In genomic region chr17:8397636-8398035, GRCh38 we compare ENCODE assay signal across 28 cellular contexts. TPM values are rescaled to one million over a fixed set of nuclear protein-coding genes. Genes with fewer than 3 reads are reported as not detected.
A peak's percentile ranks its signal among the peaks of the same experiment; 100 is the strongest.
DNase-seq lines count a peak whose midpoint lies in the region; FAIRE-seq and TF ChIP-seq lines count a peak whose summit lies in the region.
"Had no signal": no experiment of that assay in that cellular context is flagged by ENCODE, and none has a peak within 500 bp of the region (broad histone marks: within the 10 kb centered on the region; RNA-seq: fewer than 3 reads in every experiment).

Gene RNF222, minus strand, starts transcription at chr17:8397827. Its CDS starts 4,366 bp downstream, at chr17:8393461.

- no peak within 1 kb of the TSS for H3K14ac ChIP-seq in H1 (ENCODE audit: insufficient read length)

- POLR2A ChIA-PET in H1 (lab: Charles Lee; ENCODE audit: partially characterized antibody), result interaction anchor here (0.8 to 2.5 kb wide), 4 partner anchors 9 to 21 kb away, joined by 3 to 14 read pairs (median 4); partner anchors contain the start of genes KRABD2 and RPL26

- H3K9me3 ChIP-seq in H1 (ENCODE audit: insufficient read depth in 2 of 2, low read depth in 1 of 2, low read length in 1 of 2) (no peaks in the 10 kb centered on the region), testis (no peaks in the 10 kb centered on the region)
- H3K9me3 ChIP-seq: ascending aorta; BLaER1 treated with 17β-estradiol and CSF1 and Interleukin-3, amounts not matched to agents 10 nM and 100 nM had no signal

- H3K27ac ChIP-seq in H1 (ENCODE audit: low read depth, low read length) (no peak within 1 kb of the TSS), testis (no peak within 1 kb of the TSS)
- H3K27ac ChIP-seq: ascending aorta; BLaER1 treated with 17β-estradiol and CSF1 and Interleukin-3, amounts not matched to agents 10 nM and 100 nM; dorsolateral prefrontal cortex; HL-60 had no signal

- no peaks in the 10 kb centered on the region for H3K79me2 ChIP-seq in H1 (ENCODE audit: control insufficient read depth in 1 of 2, insufficient read depth in 2 of 2, low read length in 2 of 2)

- no peak within 1 kb of the TSS for H4K91ac ChIP-seq in H1 (replicated peaks; ENCODE audit: insufficient read length, low read length)

- FAIRE-seq in H1 (lab: Jason Lieb, UNC), result no peak
- FAIRE-seq: endothelial cell of umbilical vein, small intestine, urothelium cell line had no signal

- intact Hi-C loops in testis (cut with DNase I; ENCODE audit: low total_unique reads), result no loop called here

- 0 out of 2 replicates have a peak within 1 kb of the TSS, but pooled peaks have one; percentile 17 for H2BK12ac ChIP-seq in H1 (ENCODE audit: low read depth, low read length)

- H3K23ac ChIP-seq in H1 (ENCODE audit: insufficient read length), result no peak within 1 kb of the TSS

- TF ChIP-seq RAD21 in H1 (IDR thresholded peaks at IDR 0.05 in 1 of 2, conservative IDR thresholded peaks at IDR 0.05 in 1 of 2; ENCODE audit: low read depth in 2 of 2, low read length in 2 of 2), result no peak

- no peak within 1 kb of the TSS for H3K9ac ChIP-seq in H1 (replicated peaks in 1 of 4; ENCODE audit: extremely low read depth in 1 of 4, low read depth in 3 of 4, low read length in 3 of 4)
- H3K9ac ChIP-seq: BLaER1 treated with 17β-estradiol and CSF1 and Interleukin-3, amounts not matched to agents 10 nM and 100 nM had no signal

- TF ChIP-seq POLR2A in H1 (IDR thresholded peaks at IDR 0.05; ENCODE audit: control extremely low read depth in 1 of 2, low read depth in 2 of 2, low read length in 2 of 2) (no peak), testis (IDR thresholded peaks at IDR 0.05) (no peak)

- CTCF ChIA-PET in H1 (lab: Charles Lee; ENCODE audit: partially characterized antibody), result interaction anchor here (0.6 to 0.9 kb wide), 3 partner anchors 13 to 106 kb away, joined by 3 to 4 read pairs (median 3); no protein-coding TSS in a partner anchor

- H3K4ac ChIP-seq in H1 (replicated peaks; ENCODE audit: insufficient read length, low read depth, low read length), result no peak within 1 kb of the TSS

- H2AK5ac ChIP-seq in H1 (ENCODE audit: low read depth, low read length), result no peak within 1 kb of the TSS

- no peaks in the 10 kb centered on the region; the same call in 1 of the 2 replicates for H3K23me2 ChIP-seq in H1 (ENCODE audit: low read depth, low read length)

- H4K20me1 ChIP-seq in H1 (replicated peaks in 1 of 2; ENCODE audit: control insufficient read depth in 1 of 2, insufficient read depth in 2 of 2, low read length in 2 of 2), result no peaks in the 10 kb centered on the region
- H4K20me1 ChIP-seq: BLaER1 treated with 17β-estradiol and CSF1 and Interleukin-3, amounts not matched to agents 10 nM and 100 nM had no signal

- no peak within 1 kb of the TSS for H2BK120ac ChIP-seq in H1 (replicated peaks; ENCODE audit: low read depth, low read length)

- H3K4me3 ChIP-seq in H1 (ENCODE audit: extremely low read depth in 1 of 4, insufficient read depth in 2 of 4, low read depth in 3 of 4, low read length in 4 of 4) (no peak within 1 kb of the TSS), testis (no peak within 1 kb of the TSS)
- H3K4me3 ChIP-seq: ascending aorta; BLaER1 treated with 17β-estradiol and CSF1 and Interleukin-3, amounts not matched to agents 10 nM and 100 nM; dorsolateral prefrontal cortex had no signal

- no peak within 1 kb of the TSS for H2BK20ac ChIP-seq in H1 (ENCODE audit: low read length)

- H3K4me2 ChIP-seq in H1 (ENCODE audit: insufficient read depth in 1 of 2, low read depth in 2 of 2, low read length in 2 of 2), result no peak within 1 kb of the TSS
- H3K4me2 ChIP-seq: BLaER1 treated with 17β-estradiol and CSF1 and Interleukin-3, amounts not matched to agents 10 nM and 100 nM had no signal

- H3K56ac ChIP-seq in H1 (replicated peaks; ENCODE audit: insufficient read length, low read depth, low read length), result no peak within 1 kb of the TSS

- H3K18ac ChIP-seq in H1 (ENCODE audit: extremely low read depth, low read length), result no peak within 1 kb of the TSS

- TF ChIP-seq CTCF in H1 (IDR thresholded peaks at IDR 0.05; ENCODE audit: control extremely low read depth in 1 of 3, insufficient read depth in 1 of 3, low read depth in 1 of 3, low read length in 3 of 3), result no peak
- no peak for TF ChIP-seq CTCF in testis (IDR thresholded peaks at IDR 0.05)

- H4K8ac ChIP-seq in H1 (ENCODE audit: extremely low read depth, insufficient read depth, low read length), result peak within 1 kb of the TSS; percentile 42

- no peak for TF ChIP-seq EP300 in H1 (IDR thresholded peaks at IDR 0.05; ENCODE audit: borderline replicate concordance in 1 of 2, low read depth in 2 of 2, low read length in 2 of 2)

- no peak within 1 kb of the TSS for H4K5ac ChIP-seq in H1 (ENCODE audit: insufficient read length, low read depth, low read length)

- no peaks in the 10 kb centered on the region for H3K36me3 ChIP-seq in H1 (ENCODE audit: control insufficient read depth in 2 of 4, insufficient read depth in 4 of 4, low read length in 3 of 4)
- no peaks in the 10 kb centered on the region for H3K36me3 ChIP-seq in testis (ENCODE audit: low read depth, missing control alignments)
- H3K36me3 ChIP-seq: ascending aorta; BLaER1 treated with 17β-estradiol and CSF1 and Interleukin-3, amounts not matched to agents 10 nM and 100 nM had no signal

- H3K27me3 ChIP-seq in H1 (replicated peaks in 1 of 4; ENCODE audit: control insufficient read depth in 3 of 4, extremely low read depth in 1 of 4, insufficient read depth in 3 of 4, low read length in 3 of 4), result no peaks in the 10 kb centered on the region
- H3K27me3 ChIP-seq in testis, result no peaks in the 10 kb centered on the region
- H3K27me3 ChIP-seq: ascending aorta; BLaER1 treated with 17β-estradiol and CSF1 and Interleukin-3, amounts not matched to agents 10 nM and 100 nM had no signal

- H3K4me1 ChIP-seq in H1 (replicated peaks in 1 of 4; ENCODE audit: control insufficient read depth in 3 of 4, insufficient read depth in 4 of 4, low read length in 3 of 4) (no peaks in the 10 kb centered on the region; a peak in 1 of 7 replicates), testis (no peaks in the 10 kb centered on the region)
- H3K4me1 ChIP-seq: ascending aorta had no signal

- H2BK15ac ChIP-seq in H1 (ENCODE audit: low read length), result no peak within 1 kb of the TSS

- peak; percentile 51 for DNase-seq in activated effector memory CD4-positive, alpha-beta T cell treated with anti-CD3 and anti-CD28 coated beads, Interleukin-2, amount 50 U/mL, for 16 hours
- no peak for DNase-seq in activated effector memory CD4-positive, alpha-beta T cell treated with Interleukin-2 at 50 U/mL for 16 hours
- DNase-seq in HT-29 (ENCODE audit: low spot score) (peak; percentile 31), H1 (ENCODE audit: low read depth in 1 of 2, low spot score in 2 of 2) (no peak), testis (peak; percentile 2), NCI-H82 (lab: John Stamatoyannopoulos, UW) (no peak), NCI-H2227 (lab: John Stamatoyannopoulos, UW; ENCODE audit: unreplicated experiment) (no peak)
- DNase-seq: activated CD4-positive, alpha-beta T cell treated with anti-CD3 and anti-CD28 coated beads for 4 hours; activated CD8-positive, alpha-beta memory T cell treated with anti-CD3 and anti-CD28 coated beads, Interleukin-2, amount 10 ng/mL, durations not matched to agents 7 days and 5 days; dorsolateral prefrontal cortex; HCEC 1CT; mesendoderm; NCI-H1092 treated with DMSO at 0.1 percent for 48 hours; NCI-H2081 treated with DMSO at 0.1 percent for 48 hours; occipital lobe; small intestine; substantia nigra had no signal

- 85% methylated on average over 13 of the region's 13 CpGs; no CpG with 5 or more reads in 1 of the 2 experiments for WGBS in H1 (ENCODE audit: extremely low coverage in 1 of 2, insufficient coverage in 1 of 2, insufficient read length in 1 of 2, insufficient replicate concordance in 2 of 2, low coverage in 1 of 2, low lambda C conversion rate in 2 of 2, missing lambda C conversion rate in 1 of 2), 2 experiments
- WGBS in testis, 2 donors, result 64 to 76% methylated on average over 5 to 13 of the region's 13 CpGs

- H3K79me1 ChIP-seq in H1 (ENCODE audit: low read depth, low read length), result no peaks in the 10 kb centered on the region

- no peak within 1 kb of the TSS for H2BK5ac ChIP-seq in H1 (ENCODE audit: low read depth, low read length)

- no peak within 1 kb of the TSS for H2AFZ ChIP-seq in H1 (ENCODE audit: low read length)

TF ChIP-seq in H1, 55 proteins besides CTCF, POLR2A, EP300 and RAD21 (continues in another document):
- TF ChIP-seq CTBP2 (IDR thresholded peaks at IDR 0.05; ENCODE audit: borderline replicate concordance, insufficient read depth, insufficient read length, low read length), result no peak
- no peak for TF ChIP-seq SP2 (IDR thresholded peaks at IDR 0.05; ENCODE audit: low read length)
- TF ChIP-seq SIN3A (conservative IDR thresholded peaks at IDR 0.05 in 1 of 2, IDR thresholded peaks at IDR 0.05 in 1 of 2; ENCODE audit: low read depth in 1 of 2, low read length in 2 of 2), result no peak
- TF ChIP-seq RNF2 (IDR thresholded peaks at IDR 0.05; ENCODE audit: borderline replicate concordance, low read depth, low read length, missing control alignments, poor library complexity, severe bottlenecking), result no peak
- TF ChIP-seq USF2 (IDR thresholded peaks at IDR 0.05; ENCODE audit: low read length), result no peak
- no peak for TF ChIP-seq NRF1 (IDR thresholded peaks at IDR 0.05; ENCODE audit: low read depth, low read length)

RNA-seq across cellular contexts. Expression of gene RNF222, which starts in this region (rescaled TPM):
- not detected in 2 replicates for total RNA-seq in HT-29 (2014; rRNA removed; shearing (Covaris generic))
- total RNA-seq in H1 (2021; fragmentation: NEBNext Ultra II Directional; extraction: Animal tissue kit (Norgen Biotek cat#: 25700)), result not detected in 2 replicates
- polyA plus RNA-seq in H1 (2011; rRNA removed), result not detected in 2 replicates
- polyA plus RNA-seq in H1 (2011; cell fraction: cytosol; rRNA removed), result not detected
- not detected for polyA plus RNA-seq in H1 (2011; cell fraction: nucleus; rRNA removed)
- polyA plus RNA-seq in H1 (2012, experiment 1 of 2), result 0.05 to 0.08 TPM in 2 of 4 replicates, not detected in the others
- not detected for polyA plus RNA-seq in H1 (2012, experiment 2 of 2)
- 0.04 TPM for polyA plus RNA-seq in H1 (2013, experiment 1 of 2)
- 0.06 TPM for polyA plus RNA-seq in H1 (2013, experiment 2 of 2)
- polyA minus RNA-seq in H1 (2011; rRNA and poly(A)+ RNA removed), result not detected in 2 replicates
- not detected for polyA minus RNA-seq in H1 (2011; cell fraction: cytosol; rRNA and poly(A)+ RNA removed)
- polyA minus RNA-seq in H1 (2011; cell fraction: nucleus; rRNA and poly(A)+ RNA removed), result not detected
- total RNA-seq in testis, result under 1 TPM in 1 of 2 donors, not detected in 1; 0.06 TPM
- polyA plus RNA-seq in testis (ENCODE audit: insufficient read depth, low read depth, low replicate concordance), result not detected
- total RNA-seq: activated T-helper 1 cell treated with anti-CD3 and anti-CD28 coated beads, Interleukin-12 subunit alpha, Interleukin-12 subunit beta, Interleukin-2, Interleukin-4 antibody, amounts not matched to agents 30 ng/mL and 10 ng/mL and 1 ng/mL, durations not matched to agents 14 hours and 24 hours and 36 hours; ascending aorta; Daoy; endothelial cell of umbilical vein; fibroblast of villous mesenchyme; NCI-H460; occipital lobe; RPMI7951; SK-MEL-5 had no signal
- polyA plus RNA-seq: endothelial cell of umbilical vein, small intestine had no signal

Comparison
In these comparisons a context has a peak if more than half of its experiments do, and no peak if none do; other contexts are left out.
1. Peak in DNase-seq in HT-29; RNA of the gene not detected or under 1 TPM.
2. Peak in DNase-seq in testis; RNA of the gene not detected or under 1 TPM.